Comparison of ENCODE assay signal across 8 cellular contexts in the genomic region with DNA sequence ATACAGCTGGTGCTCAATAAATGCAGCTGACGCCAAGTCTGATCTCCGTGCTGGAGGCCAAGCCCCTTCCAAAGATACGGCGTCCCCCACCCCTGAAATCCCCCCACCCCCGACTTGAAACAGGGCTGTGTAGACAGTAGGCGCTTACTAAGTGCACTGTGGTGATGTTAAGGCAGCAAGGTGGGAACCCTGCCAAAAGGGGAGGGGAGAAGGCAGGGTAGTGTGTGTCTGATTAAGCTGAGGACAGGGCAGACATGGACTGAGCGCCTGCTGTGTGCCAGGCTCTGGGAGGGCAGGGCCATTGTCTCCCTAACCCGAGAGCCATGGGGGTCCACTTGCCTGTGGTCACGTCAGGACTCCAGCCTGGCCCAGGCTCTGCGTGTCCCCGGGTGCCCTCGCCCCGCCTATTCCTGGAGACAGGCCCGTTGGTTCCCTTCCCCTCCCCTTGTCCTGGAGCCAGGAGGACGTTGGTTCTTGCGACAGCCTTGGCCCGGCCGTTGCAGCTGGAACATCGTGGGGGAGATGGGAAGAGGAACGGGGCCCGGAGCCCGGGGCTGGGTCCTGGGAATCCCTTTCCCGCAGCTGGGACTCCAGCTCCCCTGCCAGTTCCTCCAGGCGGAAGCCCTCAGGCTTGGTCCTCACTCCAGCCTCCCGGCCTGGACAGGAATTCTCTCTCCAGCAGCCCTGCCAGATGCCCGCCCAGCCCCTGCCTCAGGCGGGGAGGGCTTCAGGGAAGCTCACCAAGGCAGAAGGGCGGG. TPM values are rescaled to one million over a fixed set of nuclear protein-coding genes. Genes with fewer than 3 reads are reported as not detected.
DNase-seq lines count a peak whose midpoint lies in the region; ATAC-seq and TF ChIP-seq lines count a peak whose summit lies in the region.

No MANE protein-coding gene starts in this region.

- TF ChIP-seq CTCF in MCF 10A (IDR thresholded peaks at IDR 0.05; ENCODE audit: unreplicated experiment) (no peak), liver (IDR thresholded peaks at IDR 0.05; ENCODE audit: low read depth, low read length, missing input control) (no peak)

- TF ChIP-seq RAD21 in liver (IDR thresholded peaks at IDR 0.05), result peak in 1 of 2 donors; percentile 54

- no peaks in the 10 kb centered on the region for H3K9me3 ChIP-seq in liver (ENCODE audit: control insufficient read depth in 4 of 4, low read length in 3 of 4)

- no peaks in the 10 kb centered on the region for H3K36me3 Mint-ChIP-seq in MCF 10A (ENCODE audit: insufficient read depth, unreplicated experiment)

- no TSS peak for BruUV-seq in MCF 10A (replicated peaks; lab: Mats Ljungman, UMichigan)

- ATAC-seq in GM19467 (IDR thresholded peaks at IDR 0.05; ENCODE audit: unreplicated experiment), result no peak
- no peak for ATAC-seq in HG02642 (IDR thresholded peaks at IDR 0.05; ENCODE audit: poor library complexity, unreplicated experiment)
- no peak for ATAC-seq in GM21526 (IDR thresholded peaks at IDR 0.05; ENCODE audit: low FRiP score, unreplicated experiment)

- no peak overlapping the region for H3K27ac Mint-ChIP-seq in MCF 10A (ENCODE audit: low read depth, unreplicated experiment)

- H3K4me1 ChIP-seq in liver (ENCODE audit: control insufficient read depth in 4 of 4, insufficient read depth in 4 of 4, low read length in 3 of 4) (peaks cover 5 to 12% (median 8%) of the 10 kb centered on the region in 4 donors), urinary bladder (ENCODE audit: insufficient read depth) (peaks cover 3% of the 10 kb centered on the region)

- peaks cover 12% of the 10 kb centered on the region for H3K27me3 Mint-ChIP-seq in MCF 10A (ENCODE audit: insufficient read depth, unreplicated experiment)

- H3K9ac ChIP-seq in liver (ENCODE audit: low read depth in 1 of 2, low read length in 2 of 2), result no peak overlapping the region

- peaks cover 0 to 2% (median 0%) of the 10 kb centered on the region in 4 donors for H3K27me3 ChIP-seq in liver (ENCODE audit: control insufficient read depth in 4 of 4, insufficient read depth in 4 of 4, low read length in 3 of 4)

- H3K36me3 ChIP-seq in liver (ENCODE audit: control insufficient read depth in 4 of 4, insufficient read depth in 3 of 4, low read depth in 1 of 4, low read length in 3 of 4), result no peaks in the 10 kb centered on the region
- H3K36me3 ChIP-seq in urinary bladder (ENCODE audit: insufficient read depth), result no peaks in the 10 kb centered on the region

- peak overlapping the region; percentile 34 to 52 for H3K27ac ChIP-seq in liver (ENCODE audit: low read depth in 1 of 2, low read length in 2 of 2)
- peak overlapping the region; percentile 83 for H3K27ac ChIP-seq in urinary bladder (ENCODE audit: low read depth)

- no peak overlapping the region for H3K4me3 ChIP-seq in liver (ENCODE audit: low read depth in 1 of 3, low read length in 3 of 3)
- H3K4me3 ChIP-seq in urinary bladder (ENCODE audit: low read depth, low read length), result no peak overlapping the region

- peak overlapping the region; percentile 46 for H3K4me3 Mint-ChIP-seq in MCF 10A (ENCODE audit: unreplicated experiment)

- intact Hi-C loops in MCF 10A (cut with micrococcal nuclease), result loop anchor here (10.0 kb wide), 1 partner anchor 134 kb away; the partner anchor contains the start of gene WDR18

- CTCF ChIA-PET in MCF 10A (lab: Yijun Ruan, JAX), result interaction anchor here (0.5 to 1.1 kb wide), 5 partner anchors 43 to 81 kb away, joined by 3 to 5 read pairs (median 3); no protein-coding TSS in a partner anchor

- no peaks in the 10 kb centered on the region for H3K9me3 Mint-ChIP-seq in MCF 10A (ENCODE audit: unreplicated experiment)

- POLR2A ChIA-PET in MCF 10A (lab: Yijun Ruan, JAX), result interaction anchor here (0.6 to 1.5 kb wide), 8 partner anchors 13 to 169 kb away, joined by 3 to 6 read pairs (median 3); partner anchors contain the start of genes PTBP1, RNU6-9 and WDR18

- 16% methylated on average over 28 of the region's 28 CpGs for WGBS in liver
- 16% methylated on average over 28 of the region's 28 CpGs for WGBS in urinary bladder

- DNase-seq in COR-L47 (lab: John Stamatoyannopoulos, UW) (peak; percentile 44), NCI-H1417 (lab: John Stamatoyannopoulos, UW) (peak in 2 of 3 experiments; percentile 90 to 96), MCF 10A (ENCODE audit: unreplicated experiment) (peak; percentile 94)

- peaks cover 14% of the 10 kb centered on the region for H3K4me1 Mint-ChIP-seq in MCF 10A (ENCODE audit: insufficient read depth, unreplicated experiment)

TF ChIP-seq in liver, 16 proteins besides CTCF, POLR2A, EP300 and RAD21:
- TF ChIP-seq, protein P1, sequence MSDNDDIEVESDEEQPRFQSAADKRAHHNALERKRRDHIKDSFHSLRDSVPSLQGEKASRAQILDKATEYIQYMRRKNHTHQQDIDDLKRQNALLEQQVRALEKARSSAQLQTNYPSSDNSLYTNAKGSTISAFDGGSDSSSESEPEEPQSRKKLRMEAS (IDR thresholded peaks at IDR 0.05), result no peak
- TF ChIP-seq REST (IDR thresholded peaks at IDR 0.05) (peak; percentile 18), NR2F2 (IDR thresholded peaks at IDR 0.05) (peak; percentile 83), HNF4A (conservative IDR thresholded peaks at IDR 0.05) (peak; percentile 43 to 47), FOXA2 (IDR thresholded peaks at IDR 0.05) (no peak), SP1 (IDR thresholded peaks at IDR 0.05) (peak; percentile 84), RXRA (IDR thresholded peaks at IDR 0.05) (peak; percentile 95 to 98), GABPA (IDR thresholded peaks at IDR 0.05 in 1 of 2, conservative IDR thresholded peaks at IDR 0.05 in 1 of 2) (peak in 1 of 2 donors; percentile 12)

RNA-seq across cellular contexts. Expression of gene ELANE, which starts 1.7 kb away (rescaled TPM):
- total RNA-seq in MCF 10A (2022) (not detected in 2 replicates), liver (10 to 100 TPM in 1 of 2 donors, under 1 TPM in 1; 0.17 to 37.4 TPM), urinary bladder (not detected)
- polyA plus RNA-seq in liver (1 to 10 TPM in 1 of 2 donors, under 1 TPM in 1; 0.88 to 2.7 TPM), urinary bladder (5.7 TPM)

RNA-seq across cellular contexts. Expression of gene CFD, which starts 9.1 kb away (rescaled TPM):
- total RNA-seq in MCF 10A (2022) (0.88 and 1.1 TPM in 2 replicates), liver (10 to 100 TPM; 13.2 to 14.1 TPM), urinary bladder (84.4 TPM)
- polyA plus RNA-seq in liver (10 to 100 TPM in 1 of 2 donors, 1 to 10 TPM in 1; 4.5 to 20.2 TPM), urinary bladder (2,164 TPM)

RNA-seq across cellular contexts. Expression of gene PRTN3, which starts 9.6 kb away (rescaled TPM):
- not detected in 2 replicates for total RNA-seq in MCF 10A (2022)
- total RNA-seq in liver, result 100 to 1,000 TPM in 1 of 2 donors, under 1 TPM in 1; 0.17 to 225 TPM
- polyA plus RNA-seq in liver, result 1 to 10 TPM in 1 of 2 donors, under 1 TPM in 1; 0.67 to 2.7 TPM
- total RNA-seq in urinary bladder, result 0.26 TPM
- 0.08 TPM for polyA plus RNA-seq in urinary bladder

RNA-seq across cellular contexts. Expression of gene AZU1, which starts 22.8 kb away (rescaled TPM):
- total RNA-seq in MCF 10A (2022) (not detected in 2 replicates), liver (10 to 100 TPM in 1 of 2 donors, under 1 TPM in 1; 0.08 to 20.2 TPM), urinary bladder (not detected)
- polyA plus RNA-seq in liver (1 to 10 TPM in 1 of 2 donors, under 1 TPM in 1; 0.24 to 1.8 TPM), urinary bladder (0.15 TPM)

RNA-seq across cellular contexts. Expression of gene PLPPR3, which starts 28.6 kb away (rescaled TPM):
- total RNA-seq in MCF 10A (2022), result not detected in 2 replicates
- 1 to 10 TPM in 1 of 2 donors, not detected in 1; 3.1 TPM for total RNA-seq in liver
- polyA plus RNA-seq in liver, result not detected
- 2.1 TPM for total RNA-seq in urinary bladder
- polyA plus RNA-seq in urinary bladder, result 0.03 TPM

Comparison
In these comparisons a context has a peak if more than half of its experiments do, and no peak if none do; other contexts are left out.
1. DNase-seq: peak in every context shown above with its lines; median percentile 94 in MCF 10A; 93 in NCI-H1417; 44 in COR-L47.